Comparison of ENCODE assay signal across 15 cellular contexts in genomic region chr13:52414963-52415362, GRCh38. TPM values are rescaled to one million over a fixed set of nuclear protein-coding genes. Genes with fewer than 3 reads are reported as not detected.
A peak's percentile ranks its signal among the peaks of the same experiment; 100 is the strongest.
DNase-seq lines count a peak whose midpoint lies in the region; ATAC-seq and TF ChIP-seq lines count a peak whose summit lies in the region.
"Had no signal": no experiment of that assay in that cellular context is flagged by ENCODE, and none has a peak within 500 bp of the region (broad histone marks: within the 10 kb centered on the region; RNA-seq: fewer than 3 reads in every experiment).

No MANE protein-coding gene starts in this region.

- no peak for ATAC-seq in HG03469 (IDR thresholded peaks at IDR 0.05; ENCODE audit: unreplicated experiment)

- intact Hi-C loops in mammary epithelial cell (cut with micrococcal nuclease) = no loop called here
- intact Hi-C loops in thyroid gland (cut with DNase I) = no loop called here

- no peak for TF ChIP-seq POLR2A in thyroid gland (IDR thresholded peaks at IDR 0.05)

- CTCF ChIA-PET in mammary epithelial cell (lab: Charles Lee; ENCODE audit: low non-redundant PET) = interaction anchor here (0.6 kb wide), 2 partner anchors 36 to 342 kb away, joined by 4 to 5 read pairs; partner anchors contain the start of gene VPS36

- H3K9me3 ChIP-seq in mammary epithelial cell (replicated peaks; ENCODE audit: insufficient read depth, low read length) = no peaks in the 10 kb centered on the region
- H3K9me3 ChIP-seq in thyroid gland = no peaks in the 10 kb centered on the region
- H3K9me3 ChIP-seq: BLaER1 had no signal

- 0% methylated on average over 1 of the region's 1 CpG for WGBS in mammary epithelial cell (ENCODE audit: low coverage, missing lambda C conversion rate)
- WGBS in thyroid gland, 2 donors = 71 to 87% methylated on average over 1 of the region's 1 CpG

- DNase-seq in A172 (ENCODE audit: low spot score) = peak; percentile 19
- peak; percentile 64 for DNase-seq in HCEC 1CT
- peak; percentile 92 for DNase-seq in mammary epithelial cell
- DNase-seq in hepatic stellate cell (ENCODE audit: low spot score) = peak; percentile 64
- no peak for DNase-seq in thyroid gland
- no peak for DNase-seq in stimulated activated naive CD4-positive, alpha-beta T cell treated with Interleukin-2 at 50 U/mL for 16 hours (lab: John Stamatoyannopoulos, UW)
- DNase-seq in NCI-H187 (lab: John Stamatoyannopoulos, UW) = no peak
- DNase-seq: activated naive CD8-positive, alpha-beta T cell treated with anti-CD3 and anti-CD28 coated beads, Interleukin-2, amount 10 ng/mL, durations not matched to agents 7 days and 5 days; NCI-H2171 treated with DMSO at 0.1 percent for 48 hours; stimulated activated CD4-positive, alpha-beta T cell treated with anti-CD3 and anti-CD28 coated beads, Interleukin-15, amount 100 ng/mL, for 24 hours had no signal

- peaks cover 16% of the 10 kb centered on the region for H3K36me3 ChIP-seq in mammary epithelial cell (ENCODE audit: insufficient read depth, low read length)
- peaks cover 0 to 29% of the 10 kb centered on the region in 2 donors for H3K36me3 ChIP-seq in thyroid gland

- no peak overlapping the region for H2AFZ ChIP-seq in mammary epithelial cell (ENCODE audit: low read depth, low read length)
- H2AFZ ChIP-seq: hepatocyte had no signal

- no peaks in the 10 kb centered on the region for H3K27me3 ChIP-seq in mammary epithelial cell (ENCODE audit: insufficient read depth, low read length)
- H3K27me3 ChIP-seq in thyroid gland = no peaks in the 10 kb centered on the region
- H3K27me3 ChIP-seq: BLaER1, hepatocyte had no signal

- in situ Hi-C loops in mammary epithelial cell (cut with MboI; ENCODE audit: low sequenced_read_pairs in 2 of 2) = loop anchor here in 1 of 2 donors (5.0 kb wide), 1 partner anchor 32 kb away; no protein-coding TSS in a partner anchor

- peak overlapping the region; percentile 66 for H3K9ac ChIP-seq in mammary epithelial cell (ENCODE audit: insufficient read depth, low read length)
- H3K9ac ChIP-seq: BLaER1 had no signal

- peak overlapping the region in 1 of 3 experiments; percentile 15 for H3K4me3 ChIP-seq in mammary epithelial cell (replicated peaks in 1 of 3; ENCODE audit: insufficient read depth in 1 of 3, low read depth in 2 of 3, low read length in 3 of 3)
- H3K4me3 ChIP-seq in thyroid gland (replicated peaks in 1 of 3) = no peak overlapping the region
- H3K4me3 ChIP-seq: BLaER1, hepatocyte, SK-N-MC had no signal

- H4K20me1 ChIP-seq in mammary epithelial cell (ENCODE audit: insufficient read depth, low read length) = no peaks in the 10 kb centered on the region
- H4K20me1 ChIP-seq: BLaER1 had no signal

- H3K27ac ChIP-seq in mammary epithelial cell (ENCODE audit: insufficient read depth, low read depth, low read length) = peak overlapping the region; percentile 92
- H3K27ac ChIP-seq in thyroid gland = no peak overlapping the region
- H3K27ac ChIP-seq: BLaER1, hepatocyte, HL-60, SK-N-MC had no signal

- H3K4me2 ChIP-seq in mammary epithelial cell (ENCODE audit: insufficient read depth, low read depth, low read length) = peak overlapping the region; percentile 73
- H3K4me2 ChIP-seq: BLaER1, hepatocyte had no signal

- dilution Hi-C loops in mammary epithelial cell (cut with HindIII; ENCODE audit: low sequenced_read_pairs) = no loop called here

- H3K79me2 ChIP-seq in mammary epithelial cell (ENCODE audit: insufficient read depth, low read length) = no peaks in the 10 kb centered on the region
- H3K79me2 ChIP-seq: hepatocyte had no signal

- TF ChIP-seq CTCF in mammary epithelial cell (conservative IDR thresholded peaks at IDR 0.05 in 1 of 2, IDR thresholded peaks at IDR 0.05 in 1 of 2; ENCODE audit: extremely low read depth in 1 of 2, insufficient read depth in 1 of 2, low read depth in 1 of 2, low read length in 2 of 2) (no peak), thyroid gland (IDR thresholded peaks at IDR 0.05) (no peak)

- BruUV-seq in mammary epithelial cell (replicated peaks; lab: Mats Ljungman, UMichigan) = no TSS peak

- H3K4me1 ChIP-seq in mammary epithelial cell (ENCODE audit: insufficient read depth, low read length) (peaks cover 46% of the 10 kb centered on the region), thyroid gland (no peaks in the 10 kb centered on the region)

RNA-seq across cellular contexts. Expression of gene THSD1, which starts 9.0 kb away (rescaled TPM):
- 9.5 and 10.8 TPM in 2 replicates for total RNA-seq in A172 (2014; rRNA removed; shearing (Covaris generic))
- 10 to 100 TPM; 27.2 to 44.5 TPM for total RNA-seq in mammary epithelial cell
- polyA plus RNA-seq in mammary epithelial cell = 30.7 TPM
- 30.0 TPM for polyA minus RNA-seq in mammary epithelial cell
- 10 to 100 TPM in 1 of 4 donors, 1 to 10 TPM in 3; 6.1 to 12.8 (median 7.9) TPM for total RNA-seq in thyroid gland

RNA-seq across cellular contexts. Expression of gene VPS36, which starts 35.5 kb away (rescaled TPM):
- 29.5 and 45.3 TPM in 2 replicates for total RNA-seq in A172 (2014; rRNA removed; shearing (Covaris generic))
- 10 to 100 TPM; 40.5 to 48.7 TPM for total RNA-seq in mammary epithelial cell
- 9.0 TPM for polyA plus RNA-seq in mammary epithelial cell
- polyA minus RNA-seq in mammary epithelial cell = 20.3 TPM
- 10 to 100 TPM; 59.9 to 87.8 (median 66.4) TPM for total RNA-seq in thyroid gland

RNA-seq across cellular contexts. Expression of gene CKAP2, which starts 40.3 kb away (rescaled TPM):
- total RNA-seq in A172 (2014; rRNA removed; shearing (Covaris generic)) = 70.2 and 71.8 TPM in 2 replicates
- total RNA-seq in mammary epithelial cell (10 to 100 TPM; 34.3 to 46.7 TPM), thyroid gland (10 to 100 TPM in 3 of 4 donors, 1 to 10 TPM in 1; 8.7 to 14.3 (median 11.4) TPM)
- polyA plus RNA-seq in mammary epithelial cell = 15.5 TPM
- 30.7 TPM for polyA minus RNA-seq in mammary epithelial cell

Comparison
In these comparisons a context has a peak if more than half of its experiments do, and no peak if none do; other contexts are left out.
1. DNase-seq: peak in A172 (single experiment), HCEC 1CT (single experiment), mammary epithelial cell (single experiment) and hepatic stellate cell (single experiment); none in thyroid gland (0 of 2), stimulated activated naive CD4-positive, alpha-beta T cell treated with Interleukin-2 at 50 U/mL for 16 hours (single experiment) and NCI-H187 (0 of 2).